ENCODE assay signal across 37 cellular contexts in genomic region chrX:109134777-109135176, GRCh38.
"Had no signal": no experiment of that assay in that cellular context is flagged by ENCODE, and none has a peak within 500 bp of the region (broad histone marks: within the 10 kb centered on the region; RNA-seq: fewer than 3 reads in every experiment).

No MANE protein-coding gene starts in this region.

- H3K4me1 Mint-ChIP-seq: activated CD4-positive, alpha-beta memory T cell treated with anti-CD3 and anti-CD28 coated beads, Interleukin-2, amount 10 ng/mL, durations not matched to agents 7 days and 5 days; activated CD4-positive, alpha-beta T cell treated with anti-CD3 and anti-CD28 coated beads for 36 hours; activated CD4-positive, alpha-beta T cell treated with anti-CD3 and anti-CD28 coated beads, Interleukin-2, amount 10 ng/mL, durations not matched to agents 7 days and 5 days; activated CD8-positive, alpha-beta memory T cell treated with anti-CD3 and anti-CD28 coated beads, Interleukin-2, amount 10 ng/mL, durations not matched to agents 7 days and 5 days; activated naive CD4-positive, alpha-beta T cell treated with anti-CD3 and anti-CD28 coated beads, Interleukin-2, amount 10 ng/mL, durations not matched to agents 7 days and 5 days; activated naive CD4-positive, alpha-beta T cell treated with anti-CD3 and anti-CD28 coated beads, Interleukin-2, amount 50 U/mL, for 24 hours; activated naive CD8-positive, alpha-beta T cell treated with anti-CD3 and anti-CD28 coated beads, Interleukin-2, amount 10 ng/mL, durations not matched to agents 7 days and 5 days; activated naive CD8-positive, alpha-beta T cell treated with anti-CD3 and anti-CD28 coated beads, Interleukin-2, amount 50 U/mL, for 24 hours had no signal

- H3K4me3 Mint-ChIP-seq: activated CD4-positive, alpha-beta memory T cell treated with anti-CD3 and anti-CD28 coated beads, Interleukin-2, amount 10 ng/mL, durations not matched to agents 7 days and 5 days; activated CD4-positive, alpha-beta T cell treated with anti-CD3 and anti-CD28 coated beads for 36 hours; activated CD4-positive, alpha-beta T cell treated with anti-CD3 and anti-CD28 coated beads, Interleukin-2, amount 10 ng/mL, durations not matched to agents 7 days and 5 days; activated CD8-positive, alpha-beta memory T cell treated with anti-CD3 and anti-CD28 coated beads, Interleukin-2, amount 10 ng/mL, durations not matched to agents 7 days and 5 days; activated CD8-positive, alpha-beta T cell treated with anti-CD3 and anti-CD28 coated beads, Interleukin-2, amount 10 ng/mL, durations not matched to agents 7 days and 5 days; activated naive CD4-positive, alpha-beta T cell treated with anti-CD3 and anti-CD28 coated beads, Interleukin-2, amount 10 ng/mL, durations not matched to agents 7 days and 5 days; activated naive CD4-positive, alpha-beta T cell treated with anti-CD3 and anti-CD28 coated beads, Interleukin-2, amount 50 U/mL, for 24 hours; activated naive CD8-positive, alpha-beta T cell; activated naive CD8-positive, alpha-beta T cell treated with anti-CD3 and anti-CD28 coated beads, Interleukin-2, amount 10 ng/mL, durations not matched to agents 7 days and 5 days; activated naive CD8-positive, alpha-beta T cell treated with anti-CD3 and anti-CD28 coated beads, Interleukin-2, amount 50 U/mL, for 24 hours; activated T-cell treated with anti-CD3 and anti-CD28 coated beads, Interleukin-2, amount 50 U/mL, for 24 hours; T-helper 1 cell treated with Interleukin-12 subunit alpha and Interleukin-12 subunit beta and Interleukin-4 antibody, amounts not matched to agents 30 μg/mL and 1 μg/mL, for 36 hours; T-helper 2 cell treated with Interferon-gamma antibody and Interleukin-4, amounts not matched to agents 5 μg/mL and 100 μg/mL, for 36 hours had no signal

- H3K27me3 Mint-ChIP-seq: activated CD4-positive, alpha-beta memory T cell treated with anti-CD3 and anti-CD28 coated beads, Interleukin-2, amount 10 ng/mL, durations not matched to agents 7 days and 5 days; activated CD4-positive, alpha-beta T cell treated with anti-CD3 and anti-CD28 coated beads for 36 hours; activated CD4-positive, alpha-beta T cell treated with anti-CD3 and anti-CD28 coated beads, Interleukin-2, amount 10 ng/mL, durations not matched to agents 7 days and 5 days; activated CD8-positive, alpha-beta memory T cell treated with anti-CD3 and anti-CD28 coated beads, Interleukin-2, amount 10 ng/mL, durations not matched to agents 7 days and 5 days; activated naive CD4-positive, alpha-beta T cell treated with anti-CD3 and anti-CD28 coated beads, Interleukin-2, amount 10 ng/mL, durations not matched to agents 7 days and 5 days; activated naive CD4-positive, alpha-beta T cell treated with anti-CD3 and anti-CD28 coated beads, Interleukin-2, amount 50 U/mL, for 24 hours; activated naive CD8-positive, alpha-beta T cell; activated naive CD8-positive, alpha-beta T cell treated with anti-CD3 and anti-CD28 coated beads, Interleukin-2, amount 10 ng/mL, durations not matched to agents 7 days and 5 days; activated naive CD8-positive, alpha-beta T cell treated with anti-CD3 and anti-CD28 coated beads, Interleukin-2, amount 50 U/mL, for 24 hours had no signal

- FAIRE-seq: TTC549 had no signal

- H3K27ac ChIP-seq: ascending aorta, body of pancreas, brain microvascular endothelial cell, breast epithelium, VCaP had no signal

- H3K4me1 ChIP-seq: ascending aorta, body of pancreas, breast epithelium had no signal

- H3K4me3 ChIP-seq: ascending aorta, body of pancreas, breast epithelium had no signal

- DNase-seq: activated CD4-positive, alpha-beta memory T cell treated with anti-CD3 and anti-CD28 coated beads, Interleukin-2, amount 10 ng/mL, durations not matched to agents 7 days and 5 days; activated CD4-positive, alpha-beta T cell treated with anti-CD3 and anti-CD28 coated beads for 1 hour; activated CD4-positive, alpha-beta T cell treated with anti-CD3 and anti-CD28 coated beads for 36 hours; activated CD4-positive, alpha-beta T cell treated with anti-CD3 and anti-CD28 coated beads for 48 hours; activated CD4-positive, alpha-beta T cell treated with anti-CD3 and anti-CD28 coated beads, Interleukin-2, amount 10 ng/mL, durations not matched to agents 7 days and 5 days; activated CD4-positive, alpha-beta T cell treated with anti-CD3 and anti-CD28 coated beads, Interleukin-2, amount 50 U/mL, for 48 hours; activated CD4-positive, CD25-positive, alpha-beta regulatory T cell; activated CD8-positive, alpha-beta memory T cell treated with anti-CD3 and anti-CD28 coated beads for 24 hours; activated CD8-positive, alpha-beta memory T cell treated with anti-CD3 and anti-CD28 coated beads, Interleukin-2, amount 10 ng/mL, durations not matched to agents 7 days and 5 days; activated CD8-positive, alpha-beta memory T cell treated with anti-CD3 and anti-CD28 coated beads, Interleukin-2, amount 50 U/mL, for 48 hours; activated CD8-positive, alpha-beta T cell treated with anti-CD3 and anti-CD28 coated beads, Interleukin-2, amount 10 ng/mL, durations not matched to agents 7 days and 5 days; activated effector memory CD4-positive, alpha-beta T cell treated with Interleukin-2 at 50 U/mL for 16 hours; activated gamma-delta T cell; activated naive CD4-positive, alpha-beta T cell treated with anti-CD3 and anti-CD28 coated beads, Interleukin-2, amount 10 ng/mL, durations not matched to agents 7 days and 5 days; activated naive CD4-positive, alpha-beta T cell treated with Interleukin-2 at 50 U/mL for 16 hours; activated naive CD8-positive, alpha-beta T cell treated with anti-CD3 and anti-CD28 coated beads, Interleukin-2, amount 10 ng/mL, durations not matched to agents 7 days and 5 days; activated naive CD8-positive, alpha-beta T cell treated with anti-CD3 and anti-CD28 coated beads, Interleukin-2, amount 50 U/mL, for 24 hours; activated T-cell treated with anti-CD3 and anti-CD28 coated beads, Interleukin-2, amount 50 U/mL, for 24 hours; activated T-cell treated with anti-CD3 and anti-CD28 coated beads, Interleukin-2, amount 50 U/mL, for 48 hours; amygdala; anterior cingulate cortex; body of pancreas; brain microvascular endothelial cell; central memory CD4-positive, alpha-beta T cell; T-helper 1 cell; T-helper 2 cell; T-helper 9 cell had no signal

- H3K27ac Mint-ChIP-seq: activated CD4-positive, alpha-beta memory T cell treated with anti-CD3 and anti-CD28 coated beads, Interleukin-2, amount 10 ng/mL, durations not matched to agents 7 days and 5 days; activated CD4-positive, alpha-beta T cell treated with anti-CD3 and anti-CD28 coated beads for 36 hours; activated CD4-positive, alpha-beta T cell treated with anti-CD3 and anti-CD28 coated beads, Interleukin-2, amount 10 ng/mL, durations not matched to agents 7 days and 5 days; activated CD8-positive, alpha-beta memory T cell treated with anti-CD3 and anti-CD28 coated beads, Interleukin-2, amount 10 ng/mL, durations not matched to agents 7 days and 5 days; activated CD8-positive, alpha-beta T cell treated with anti-CD3 and anti-CD28 coated beads, Interleukin-2, amount 10 ng/mL, durations not matched to agents 7 days and 5 days; activated naive CD4-positive, alpha-beta T cell treated with anti-CD3 and anti-CD28 coated beads, Interleukin-2, amount 10 ng/mL, durations not matched to agents 7 days and 5 days; activated naive CD4-positive, alpha-beta T cell treated with anti-CD3 and anti-CD28 coated beads, Interleukin-2, amount 50 U/mL, for 24 hours; activated naive CD8-positive, alpha-beta T cell; activated naive CD8-positive, alpha-beta T cell treated with anti-CD3 and anti-CD28 coated beads, Interleukin-2, amount 10 ng/mL, durations not matched to agents 7 days and 5 days; activated naive CD8-positive, alpha-beta T cell treated with anti-CD3 and anti-CD28 coated beads, Interleukin-2, amount 50 U/mL, for 24 hours; activated T-cell treated with anti-CD3 and anti-CD28 coated beads, Interleukin-2, amount 50 U/mL, for 24 hours; activated T-helper 2 cell treated with anti-CD3 and anti-CD28 coated beads, Interferon-gamma antibody, Interleukin-2, Interleukin-4, amounts not matched to agents 10 μg/mL and 5 μg/mL and 100 μg/mL, durations not matched to agents 14 hours and 24 hours and 36 hours; T-helper 1 cell treated with Interleukin-12 subunit alpha and Interleukin-12 subunit beta and Interleukin-4 antibody, amounts not matched to agents 30 μg/mL and 1 μg/mL, for 36 hours; T-helper 2 cell treated with Interferon-gamma antibody and Interleukin-4, amounts not matched to agents 5 μg/mL and 100 μg/mL, for 36 hours had no signal

- ATAC-seq: activated CD4-positive, alpha-beta T cell treated with anti-CD3 and anti-CD28 coated beads for 36 hours; activated CD4-positive, CD25-positive, alpha-beta regulatory T cell treated with anti-CD3 and anti-CD28 coated beads, Interleukin-2, amount 50 U/mL, for 24 hours; activated CD8-positive, alpha-beta memory T cell treated with anti-CD3 and anti-CD28 coated beads, Interleukin-2, amount 10 ng/mL, durations not matched to agents 7 days and 5 days; activated CD8-positive, alpha-beta T cell treated with anti-CD3 and anti-CD28 coated beads, Interleukin-2, amount 10 ng/mL, durations not matched to agents 7 days and 5 days; activated naive CD8-positive, alpha-beta T cell treated with anti-CD3 and anti-CD28 coated beads, Interleukin-2, amount 50 U/mL, for 24 hours; body of pancreas had no signal

- H3K9me3 ChIP-seq: body of pancreas had no signal

- H3K36me3 ChIP-seq: ascending aorta, brain microvascular endothelial cell, breast epithelium had no signal

- H3K36me3 Mint-ChIP-seq: activated naive CD4-positive, alpha-beta T cell treated with anti-CD3 and anti-CD28 coated beads, Interleukin-2, amount 10 ng/mL, durations not matched to agents 7 days and 5 days; activated naive CD4-positive, alpha-beta T cell treated with anti-CD3 and anti-CD28 coated beads, Interleukin-2, amount 50 U/mL, for 24 hours; activated naive CD8-positive, alpha-beta T cell; activated naive CD8-positive, alpha-beta T cell treated with anti-CD3 and anti-CD28 coated beads, Interleukin-2, amount 10 ng/mL, durations not matched to agents 7 days and 5 days had no signal
